Comparison of ENCODE assay signal across 16 cellular contexts in genomic region chr17:50861822-50862528, GRCh38. TPM values are rescaled to one million over a fixed set of nuclear protein-coding genes. Genes with fewer than 3 reads are reported as not detected.
A peak's percentile ranks its signal among the peaks of the same experiment; 100 is the strongest.
DNase-seq lines count a peak whose midpoint lies in the region; ATAC-seq and TF ChIP-seq lines count a peak whose summit lies in the region.
"Had no signal": no experiment of that assay in that cellular context is flagged by ENCODE, and none has a peak within 500 bp of the region (broad histone marks: within the 10 kb centered on the region; RNA-seq: fewer than 3 reads in every experiment).

No MANE protein-coding gene starts in this region.

- H3K36me3 ChIP-seq in gastrocnemius medialis (peaks cover 0 to 21% of the 10 kb centered on the region in 2 donors), H7 (replicated peaks; ENCODE audit: control insufficient read depth, insufficient read depth, low read length) (peaks cover 9% of the 10 kb centered on the region)

- H3K27ac ChIP-seq in gastrocnemius medialis, result peak overlapping the region; percentile 98 to 100 (median 99)
- H3K27ac ChIP-seq: SJCRH30 had no signal

- no peak for TF ChIP-seq POLR2A in gastrocnemius medialis (IDR thresholded peaks at IDR 0.05)

- H3K4me1 Mint-ChIP-seq in Calu3 (ENCODE audit: low read depth, unreplicated experiment) (peaks cover 31% of the 10 kb centered on the region), glutamatergic neuron (ENCODE audit: low read depth, unreplicated experiment) (peaks cover 15% of the 10 kb centered on the region)
- H3K4me1 Mint-ChIP-seq in activated naive CD8-positive, alpha-beta T cell treated with anti-CD3 and anti-CD28 coated beads for 36 hours, result peaks cover 28% of the 10 kb centered on the region

- peaks cover 67% of the 10 kb centered on the region for H3K36me3 Mint-ChIP-seq in Calu3 (ENCODE audit: insufficient read depth, unreplicated experiment)
- H3K36me3 Mint-ChIP-seq in activated naive CD8-positive, alpha-beta T cell treated with anti-CD3 and anti-CD28 coated beads for 36 hours, result peaks cover 16% of the 10 kb centered on the region
- H3K36me3 Mint-ChIP-seq in glutamatergic neuron (ENCODE audit: unreplicated experiment), result no peaks in the 10 kb centered on the region

- H3K9me3 ChIP-seq in gastrocnemius medialis, result no peaks in the 10 kb centered on the region
- H3K9me3 ChIP-seq: SJCRH30 had no signal

- CTCF ChIA-PET in Calu3 (lab: Charles Lee), result interaction anchor here (0.6 to 5.9 kb wide), 5 partner anchors 9 to 300 kb away, joined by 4 to 68 read pairs (median 7); no protein-coding TSS in a partner anchor

- H3K4me1 ChIP-seq in gastrocnemius medialis, result peaks cover 22 to 43% of the 10 kb centered on the region in 2 donors

- no peaks in the 10 kb centered on the region for H3K9me3 Mint-ChIP-seq in Calu3 (ENCODE audit: low read depth, unreplicated experiment)
- H3K9me3 Mint-ChIP-seq in activated naive CD8-positive, alpha-beta T cell treated with anti-CD3 and anti-CD28 coated beads for 36 hours, result no peaks in the 10 kb centered on the region
- H3K9me3 Mint-ChIP-seq in glutamatergic neuron (ENCODE audit: unreplicated experiment), result peaks cover 20% of the 10 kb centered on the region
- H3K9me3 Mint-ChIP-seq: activated B cell treated with CpG ODN at 0.5 μM for 24 hours had no signal

- no peaks in the 10 kb centered on the region for H3K27me3 Mint-ChIP-seq in Calu3 (ENCODE audit: unreplicated experiment)
- peaks cover 4% of the 10 kb centered on the region for H3K27me3 Mint-ChIP-seq in activated naive CD8-positive, alpha-beta T cell treated with anti-CD3 and anti-CD28 coated beads for 36 hours
- H3K27me3 Mint-ChIP-seq in glutamatergic neuron (ENCODE audit: unreplicated experiment), result peaks cover 13% of the 10 kb centered on the region
- H3K27me3 Mint-ChIP-seq: activated B cell treated with CpG ODN at 0.5 μM for 24 hours had no signal

- no peak for TF ChIP-seq CTCF in Calu3 (IDR thresholded peaks at IDR 0.05; ENCODE audit: unreplicated experiment)
- no peak for TF ChIP-seq CTCF in glutamatergic neuron (IDR thresholded peaks at IDR 0.05; ENCODE audit: partially characterized antibody, unreplicated experiment)
- no peak for TF ChIP-seq CTCF in gastrocnemius medialis (IDR thresholded peaks at IDR 0.05 in 4 of 5, conservative IDR thresholded peaks at IDR 0.05 in 1 of 5)

- H3K27me3 ChIP-seq in gastrocnemius medialis, result no peaks in the 10 kb centered on the region
- no peaks in the 10 kb centered on the region for H3K27me3 ChIP-seq in H7 (ENCODE audit: control insufficient read depth, insufficient read depth, low read length)
- H3K27me3 ChIP-seq: SJCRH30 had no signal

- H3K4me3 ChIP-seq in gastrocnemius medialis (peak overlapping the region; percentile 66 to 98 (median 83)), H7 (ENCODE audit: insufficient read depth, low read depth, low read length) (no peak overlapping the region)
- H3K4me3 ChIP-seq: SJCRH30 had no signal

- in situ Hi-C loops in gastrocnemius medialis (cut with MboI; ENCODE audit: low sequenced_read_pairs in 4 of 4), result loop anchor here (5.0 to 25.0 kb wide), 4 partner anchors 90 to 300 kb away; partner anchors contain the start of genes NME1 (in 2 of the 4) and NME2 (in 2 of the 4)

- BruUV-seq in Calu3 (replicated peaks; lab: Mats Ljungman, UMichigan), result no TSS peak

- H3K4me3 Mint-ChIP-seq in Calu3 (ENCODE audit: low read depth, unreplicated experiment) (peak overlapping the region; percentile 56), glutamatergic neuron (ENCODE audit: unreplicated experiment) (peak overlapping the region; percentile 72)
- peak overlapping the region; percentile 50 for H3K4me3 Mint-ChIP-seq in activated naive CD8-positive, alpha-beta T cell treated with anti-CD3 and anti-CD28 coated beads for 36 hours
- H3K4me3 Mint-ChIP-seq: activated B cell treated with CpG ODN at 0.5 μM for 24 hours had no signal

- no peak for ATAC-seq in gastrocnemius medialis
- no peak for ATAC-seq in GM19397 (IDR thresholded peaks at IDR 0.05; ENCODE audit: unreplicated experiment)
- ATAC-seq in HG03108 (IDR thresholded peaks at IDR 0.05; ENCODE audit: unreplicated experiment), result no peak

- H3K27ac Mint-ChIP-seq in Calu3 (ENCODE audit: unreplicated experiment) (peak overlapping the region; percentile 70), glutamatergic neuron (ENCODE audit: unreplicated experiment) (no peak overlapping the region)
- peak overlapping the region; percentile 76 for H3K27ac Mint-ChIP-seq in activated naive CD8-positive, alpha-beta T cell treated with anti-CD3 and anti-CD28 coated beads for 36 hours
- H3K27ac Mint-ChIP-seq: activated B cell treated with CpG ODN at 0.5 μM for 24 hours had no signal

- intact Hi-C loops in Calu3 (cut with micrococcal nuclease; ENCODE audit: unreplicated experiment) (loop anchor here (1.0 to 10.0 kb wide), 2 partner anchors 9 to 293 kb away; partner anchors contain the start of gene NME1), gastrocnemius medialis (cut with DNase I; ENCODE audit: low total_unique reads) (loop anchor here (10.0 kb wide), 1 partner anchor 697 kb away; the partner anchor contains the start of gene SGCA)

- DNase-seq in Calu3 (no peak), glutamatergic neuron (no peak), gastrocnemius medialis (no peak), H7 (no peak), NCI-H1048 (lab: John Stamatoyannopoulos, UW) (no peak)
- no peak for DNase-seq in activated naive CD8-positive, alpha-beta T cell treated with anti-CD3 and anti-CD28 coated beads for 36 hours
- DNase-seq: activated B cell treated with CpG ODN at 0.5 μM for 24 hours; activated effector memory CD4-positive, alpha-beta T cell treated with Interleukin-2 at 50 U/mL for 16 hours; cortex of kidney; NCI-H1436; NCI-H82; SJCRH30 had no signal

RNA-seq across cellular contexts. Expression of gene TOB1, which starts 4.2 kb away (rescaled TPM):
- 177 and 241 TPM in 2 replicates for total RNA-seq in Calu3 (2022)
- 10 to 100 TPM; 40.1 to 44.9 TPM for total RNA-seq in activated naive CD8-positive, alpha-beta T cell treated with anti-CD3 and anti-CD28 coated beads for 36 hours
- 78.7 TPM for total RNA-seq in glutamatergic neuron (ENCODE audit: unreplicated experiment)
- 10 to 100 TPM; 13.6 to 53.5 (median 28.2) TPM for total RNA-seq in gastrocnemius medialis
- 5.2 and 8.6 TPM in 2 replicates for total RNA-seq in H7 (2014; rRNA removed; shearing (Covaris generic))

RNA-seq across cellular contexts. Expression of gene WFIKKN2, which starts 26.6 kb away (rescaled TPM):
- total RNA-seq in Calu3 (2022) (not detected in 2 replicates), glutamatergic neuron (ENCODE audit: unreplicated experiment) (3.5 TPM), gastrocnemius medialis (under 1 TPM in 3 of 4 donors, not detected in 1; 0.09 to 0.22 (median 0.20) TPM)
- not detected for total RNA-seq in activated naive CD8-positive, alpha-beta T cell treated with anti-CD3 and anti-CD28 coated beads for 36 hours
- total RNA-seq in H7 (2014; rRNA removed; shearing (Covaris generic)), result not detected in 2 replicates
- total RNA-seq: activated B cell treated with CpG ODN at 0.5 μM for 24 hours, glomerular endothelial cell, lung microvascular endothelial cell, SJCRH30 had no signal
